Comparison of ENCODE assay signal across 1 cellular context in genomic region chr18:35040638-35040987, GRCh38.
TF ChIP-seq lines count a peak whose summit lies in the region.

No MANE protein-coding gene starts in this region.

TF ChIP-seq in GM23338, 12 proteins besides CTCF, POLR2A, EP300 and RAD21 (continued from another document):
- TF ChIP-seq, protein P1, sequence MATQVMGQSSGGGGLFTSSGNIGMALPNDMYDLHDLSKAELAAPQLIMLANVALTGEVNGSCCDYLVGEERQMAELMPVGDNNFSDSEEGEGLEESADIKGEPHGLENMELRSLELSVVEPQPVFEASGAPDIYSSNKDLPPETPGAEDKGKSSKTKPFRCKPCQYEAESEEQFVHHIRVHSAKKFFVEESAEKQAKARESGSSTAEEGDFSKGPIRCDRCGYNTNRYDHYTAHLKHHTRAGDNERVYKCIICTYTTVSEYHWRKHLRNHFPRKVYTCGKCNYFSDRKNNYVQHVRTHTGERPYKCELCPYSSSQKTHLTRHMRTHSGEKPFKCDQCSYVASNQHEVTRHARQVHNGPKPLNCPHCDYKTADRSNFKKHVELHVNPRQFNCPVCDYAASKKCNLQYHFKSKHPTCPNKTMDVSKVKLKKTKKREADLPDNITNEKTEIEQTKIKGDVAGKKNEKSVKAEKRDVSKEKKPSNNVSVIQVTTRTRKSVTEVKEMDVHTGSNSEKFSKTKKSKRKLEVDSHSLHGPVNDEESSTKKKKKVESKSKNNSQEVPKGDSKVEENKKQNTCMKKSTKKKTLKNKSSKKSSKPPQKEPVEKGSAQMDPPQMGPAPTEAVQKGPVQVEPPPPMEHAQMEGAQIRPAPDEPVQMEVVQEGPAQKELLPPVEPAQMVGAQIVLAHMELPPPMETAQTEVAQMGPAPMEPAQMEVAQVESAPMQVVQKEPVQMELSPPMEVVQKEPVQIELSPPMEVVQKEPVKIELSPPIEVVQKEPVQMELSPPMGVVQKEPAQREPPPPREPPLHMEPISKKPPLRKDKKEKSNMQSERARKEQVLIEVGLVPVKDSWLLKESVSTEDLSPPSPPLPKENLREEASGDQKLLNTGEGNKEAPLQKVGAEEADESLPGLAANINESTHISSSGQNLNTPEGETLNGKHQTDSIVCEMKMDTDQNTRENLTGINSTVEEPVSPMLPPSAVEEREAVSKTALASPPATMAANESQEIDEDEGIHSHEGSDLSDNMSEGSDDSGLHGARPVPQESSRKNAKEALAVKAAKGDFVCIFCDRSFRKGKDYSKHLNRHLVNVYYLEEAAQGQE (IDR thresholded peaks at IDR 0.05; ENCODE audit: unreplicated experiment): no peak
- TF ChIP-seq EZH2 (IDR thresholded peaks at IDR 0.05; ENCODE audit: low read depth, unreplicated experiment) (no peak), POLR2AphosphoS5 (IDR thresholded peaks at IDR 0.05; ENCODE audit: low read depth) (no peak), ZNF114 (CRISPR knock-in tag; IDR thresholded peaks at IDR 0.05) (no peak), NANOG (IDR thresholded peaks at IDR 0.05; ENCODE audit: borderline replicate concordance) (no peak)
